ENCODE assay signal across 20 cellular contexts in the genomic region with DNA sequence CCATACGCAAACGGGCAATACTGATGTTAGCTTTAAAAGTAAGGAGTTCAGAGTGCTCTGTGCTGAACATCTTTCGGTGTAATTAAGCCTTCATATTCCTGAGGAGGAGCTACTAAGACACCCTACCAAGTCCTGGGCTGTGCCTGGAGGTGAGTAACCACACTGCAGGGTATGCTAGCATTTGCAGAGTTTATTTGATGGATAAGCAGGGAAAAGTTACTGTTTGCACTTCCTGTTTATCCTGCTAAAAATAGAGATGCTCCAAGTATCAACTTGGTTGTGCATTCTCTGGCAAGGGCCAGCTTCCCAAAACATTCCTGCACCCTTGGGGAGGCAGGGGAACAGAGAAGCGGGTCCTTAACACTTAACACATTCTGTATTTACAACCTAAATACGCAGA. TPM values are rescaled to one million over a fixed set of nuclear protein-coding genes. Genes with fewer than 3 reads are reported as not detected.
DNase-seq lines count a peak whose midpoint lies in the region; ATAC-seq and TF ChIP-seq lines count a peak whose summit lies in the region.
"Had no signal": no experiment of that assay in that cellular context is flagged by ENCODE, and none has a peak within 500 bp of the region (broad histone marks: within the 10 kb centered on the region; RNA-seq: fewer than 3 reads in every experiment).

No MANE protein-coding gene starts in this region.

- no peak overlapping the region for H3K4me3 Mint-ChIP-seq in endodermal cell
- H3K4me3 Mint-ChIP-seq in activated T-cell treated with anti-CD3 and anti-CD28 coated beads, Interleukin-2, amount 50 U/mL, for 72 hours: no peak overlapping the region
- H3K4me3 Mint-ChIP-seq: activated CD8-positive, alpha-beta T cell treated with anti-CD3 and anti-CD28 coated beads for 36 hours; activated T-helper 1 cell treated with anti-CD3 and anti-CD28 coated beads, Interleukin-12 subunit alpha, Interleukin-12 subunit beta, Interleukin-2, Interleukin-4 antibody, amounts not matched to agents 30 ng/mL and 10 ng/mL and 1 ng/mL, durations not matched to agents 14 hours and 24 hours and 36 hours; CD4-positive, CD25-positive, alpha-beta regulatory T cell had no signal

- intact Hi-C loops in left ventricle myocardium inferior (cut with micrococcal nuclease): no loop called here
- intact Hi-C loops in right cardiac atrium (cut with DNase I): no loop called here
- intact Hi-C loops in ovary (cut with DNase I): no loop called here

- H3K27me3 ChIP-seq in left ventricle myocardium inferior (ENCODE audit: low read depth) (peaks cover 29% of the 10 kb centered on the region), right cardiac atrium (ENCODE audit: control insufficient read depth, insufficient read depth) (no peaks in the 10 kb centered on the region), endodermal cell (ENCODE audit: control insufficient read depth, insufficient read depth, low read length, poor library complexity, severe bottlenecking) (no peaks in the 10 kb centered on the region), ovary (no peaks in the 10 kb centered on the region)
- H3K27me3 ChIP-seq: adrenal gland, upper lobe of left lung had no signal

- ATAC-seq in right cardiac atrium: no peak
- no peak for ATAC-seq in activated T-cell treated with anti-CD3 and anti-CD28 coated beads, Interleukin-2, amount 50 U/mL, for 72 hours (replicated peaks in 1 of 2)
- ATAC-seq: activated CD8-positive, alpha-beta T cell treated with anti-CD3 and anti-CD28 coated beads for 36 hours; Right ventricle myocardium inferior had no signal

- H3K4me3 ChIP-seq in left ventricle myocardium inferior (no peak overlapping the region), right cardiac atrium (ENCODE audit: low read length) (no peak overlapping the region), endodermal cell (ENCODE audit: low read length) (no peak overlapping the region), mesodermal cell (ENCODE audit: extremely low read depth, insufficient read depth, low read length, poor library complexity, severe bottlenecking) (no peak overlapping the region), ovary (no peak overlapping the region)
- H3K4me3 ChIP-seq: adrenal gland, upper lobe of left lung had no signal

- H3K4me1 Mint-ChIP-seq in endodermal cell: peaks cover 17% of the 10 kb centered on the region
- H3K4me1 Mint-ChIP-seq in activated T-cell treated with anti-CD3 and anti-CD28 coated beads, Interleukin-2, amount 50 U/mL, for 72 hours (ENCODE audit: low read depth): peaks cover 32% of the 10 kb centered on the region

- H3K27ac ChIP-seq in left ventricle myocardium inferior (replicated peaks) (peak overlapping the region; percentile 24), right cardiac atrium (ENCODE audit: low read length) (no peak overlapping the region), endodermal cell (ENCODE audit: low read depth, low read length) (peak overlapping the region; percentile 19), mesodermal cell (ENCODE audit: low read depth, low read length, severe bottlenecking) (peak overlapping the region; percentile 61), ovary (no peak overlapping the region)
- H3K27ac ChIP-seq: upper lobe of left lung had no signal

- peak overlapping the region; percentile 88 for H3K27ac Mint-ChIP-seq in endodermal cell
- no peak overlapping the region for H3K27ac Mint-ChIP-seq in activated T-cell treated with anti-CD3 and anti-CD28 coated beads, Interleukin-2, amount 50 U/mL, for 72 hours
- H3K27ac Mint-ChIP-seq: activated CD8-positive, alpha-beta T cell treated with anti-CD3 and anti-CD28 coated beads for 36 hours; activated T-helper 1 cell treated with anti-CD3 and anti-CD28 coated beads, Interleukin-12 subunit alpha, Interleukin-12 subunit beta, Interleukin-2, Interleukin-4 antibody, amounts not matched to agents 30 ng/mL and 10 ng/mL and 1 ng/mL, durations not matched to agents 14 hours and 24 hours and 36 hours; CD4-positive, CD25-positive, alpha-beta regulatory T cell; progenitor cell of endocrine pancreas had no signal

- no peak for TF ChIP-seq POLR2A in ovary (IDR thresholded peaks at IDR 0.05)

- no peak for TF ChIP-seq EP300 in ovary (IDR thresholded peaks at IDR 0.05)

- H3K4me1 ChIP-seq in left ventricle myocardium inferior (peaks cover 12% of the 10 kb centered on the region), right cardiac atrium (ENCODE audit: control insufficient read depth, insufficient read depth, low read length) (no peaks in the 10 kb centered on the region), endodermal cell (ENCODE audit: control insufficient read depth, insufficient read depth, low read length) (peaks cover 3% of the 10 kb centered on the region), mesodermal cell (ENCODE audit: control insufficient read depth, insufficient read depth, low read length, poor library complexity, severe bottlenecking) (peaks cover 22% of the 10 kb centered on the region), ovary (ENCODE audit: insufficient read depth) (peaks cover 9% of the 10 kb centered on the region)
- H3K4me1 ChIP-seq: adrenal gland had no signal

- no peak overlapping the region for H3K9ac ChIP-seq in endodermal cell (ENCODE audit: extremely low read depth, low read length, poor library complexity, severe bottlenecking)

- H3K36me3 ChIP-seq in left ventricle myocardium inferior (no peaks in the 10 kb centered on the region), endodermal cell (ENCODE audit: control insufficient read depth, insufficient read depth, low read length) (no peaks in the 10 kb centered on the region), mesodermal cell (ENCODE audit: control insufficient read depth, insufficient read depth, low read length) (peaks cover 8% of the 10 kb centered on the region), ovary (no peaks in the 10 kb centered on the region)
- H3K36me3 ChIP-seq: adrenal gland, upper lobe of left lung had no signal

- no peak for TF ChIP-seq CTCF in left ventricle myocardium inferior (IDR thresholded peaks at IDR 0.05; ENCODE audit: borderline replicate concordance)
- peak; percentile 34 for TF ChIP-seq CTCF in endodermal cell (conservative IDR thresholded peaks at IDR 0.05)
- no peak for TF ChIP-seq CTCF in ovary (IDR thresholded peaks at IDR 0.05)

- WGBS in right cardiac atrium: 52% methylated on average over 5 of the region's 5 CpGs
- WGBS in endodermal cell (ENCODE audit: insufficient coverage in 1 of 2, insufficient read length in 1 of 2), 2 experiments: 66 to 69% methylated on average over 5 of the region's 5 CpGs
- WGBS in mesodermal cell (ENCODE audit: insufficient coverage in 2 of 2), 2 experiments: 57 to 60% methylated on average over 4 to 5 of the region's 5 CpGs
- 18 to 28% (median 25%) methylated on average over 5 of the region's 5 CpGs for WGBS in ovary, 3 donors

- no peaks in the 10 kb centered on the region for H3K27me3 Mint-ChIP-seq in endodermal cell (ENCODE audit: insufficient read depth)
- H3K27me3 Mint-ChIP-seq in activated T-cell treated with anti-CD3 and anti-CD28 coated beads, Interleukin-2, amount 50 U/mL, for 72 hours (ENCODE audit: low read depth): peaks cover 64% of the 10 kb centered on the region
- H3K27me3 Mint-ChIP-seq: progenitor cell of endocrine pancreas had no signal

- no peaks in the 10 kb centered on the region for H3K9me3 Mint-ChIP-seq in endodermal cell
- H3K9me3 Mint-ChIP-seq in activated T-cell treated with anti-CD3 and anti-CD28 coated beads, Interleukin-2, amount 50 U/mL, for 72 hours: no peaks in the 10 kb centered on the region
- H3K9me3 Mint-ChIP-seq: activated CD8-positive, alpha-beta T cell treated with anti-CD3 and anti-CD28 coated beads for 36 hours; activated T-helper 1 cell treated with anti-CD3 and anti-CD28 coated beads, Interleukin-12 subunit alpha, Interleukin-12 subunit beta, Interleukin-2, Interleukin-4 antibody, amounts not matched to agents 30 ng/mL and 10 ng/mL and 1 ng/mL, durations not matched to agents 14 hours and 24 hours and 36 hours had no signal

- no peak for DNase-seq in left ventricle myocardium inferior
- no peak for DNase-seq in right cardiac atrium
- peak; percentile 50 for DNase-seq in endodermal cell
- DNase-seq in ureter (ENCODE audit: low spot score): peak; percentile 4
- DNase-seq in activated naive CD4-positive, alpha-beta T cell treated with Interleukin-2 at 50 U/mL for 16 hours: no peak
- DNase-seq in ovary: no peak
- DNase-seq in activated T-cell treated with anti-CD3 and anti-CD28 coated beads, Interleukin-2, amount 50 U/mL, for 72 hours: no peak
- DNase-seq: activated CD8-positive, alpha-beta T cell treated with anti-CD3 and anti-CD28 coated beads for 36 hours; CD4-positive, CD25-positive, alpha-beta regulatory T cell; effector CD4-positive, alpha-beta T cell; hippocampal formation; NCI-H187; NCI-H446 treated with DMSO at 0.1 percent for 48 hours; stimulated activated naive CD4-positive, alpha-beta T cell; upper lobe of left lung had no signal

- H3K9me3 ChIP-seq in left ventricle myocardium inferior (replicated peaks): no peaks in the 10 kb centered on the region
- no peaks in the 10 kb centered on the region for H3K9me3 ChIP-seq in right cardiac atrium (ENCODE audit: control insufficient read depth, low read length)
- no peaks in the 10 kb centered on the region for H3K9me3 ChIP-seq in endodermal cell (ENCODE audit: control insufficient read depth, low read length)
- no peaks in the 10 kb centered on the region for H3K9me3 ChIP-seq in mesodermal cell (ENCODE audit: control insufficient read depth, low read length)
- H3K9me3 ChIP-seq in ovary: no peaks in the 10 kb centered on the region
- H3K9me3 ChIP-seq: adrenal gland, upper lobe of left lung had no signal

- H3K36me3 Mint-ChIP-seq in endodermal cell (ENCODE audit: low read depth): no peaks in the 10 kb centered on the region
- H3K36me3 Mint-ChIP-seq in activated T-cell treated with anti-CD3 and anti-CD28 coated beads, Interleukin-2, amount 50 U/mL, for 72 hours (ENCODE audit: insufficient read depth in 2 of 2): no peaks in the 10 kb centered on the region
- H3K36me3 Mint-ChIP-seq: CD4-positive, CD25-positive, alpha-beta regulatory T cell had no signal

RNA-seq across cellular contexts. Expression of a gene that starts 49.8 kb away (rescaled TPM):
- total RNA-seq in left ventricle myocardium inferior (2.0 TPM), right cardiac atrium (1 to 10 TPM; 4.1 to 5.0 (median 4.6) TPM), endodermal cell (10 to 100 TPM; 15.4 to 17.3 TPM), ureter (26.4 TPM), ovary (10 to 100 TPM; 12.1 to 16.7 (median 12.5) TPM)
- polyA plus RNA-seq in right cardiac atrium (2.5 TPM), ovary (1 to 10 TPM; 8.2 to 9.6 TPM)
- polyA plus RNA-seq in endodermal cell (2013, experiment 1 of 2): 24.1 TPM
- 25.0 TPM for polyA plus RNA-seq in endodermal cell (2013, experiment 2 of 2)
- polyA plus RNA-seq in mesodermal cell (2013, experiment 1 of 2): 20.2 TPM
- 19.8 TPM for polyA plus RNA-seq in mesodermal cell (2013, experiment 2 of 2)
- not detected for total RNA-seq in activated T-cell treated with anti-CD3 and anti-CD28 coated beads, Interleukin-2, amount 50 U/mL, for 72 hours

Comparison
In these comparisons a context has a peak if more than half of its experiments do, and no peak if none do; other contexts are left out.
1. H3K27ac ChIP-seq: peak in left ventricle myocardium inferior (single experiment), endodermal cell (single experiment) and mesodermal cell (single experiment); none in right cardiac atrium (single experiment) and ovary (0 of 2).
2. DNase-seq: peak in endodermal cell (single experiment) and ureter (single experiment); none in left ventricle myocardium inferior (single experiment), right cardiac atrium (0 of 3), activated naive CD4-positive, alpha-beta T cell treated with Interleukin-2 at 50 U/mL for 16 hours (single experiment), ovary (0 of 5) and activated T-cell treated with anti-CD3 and anti-CD28 coated beads, Interleukin-2, amount 50 U/mL, for 72 hours (0 of 2).